In the genomic region with DNA sequence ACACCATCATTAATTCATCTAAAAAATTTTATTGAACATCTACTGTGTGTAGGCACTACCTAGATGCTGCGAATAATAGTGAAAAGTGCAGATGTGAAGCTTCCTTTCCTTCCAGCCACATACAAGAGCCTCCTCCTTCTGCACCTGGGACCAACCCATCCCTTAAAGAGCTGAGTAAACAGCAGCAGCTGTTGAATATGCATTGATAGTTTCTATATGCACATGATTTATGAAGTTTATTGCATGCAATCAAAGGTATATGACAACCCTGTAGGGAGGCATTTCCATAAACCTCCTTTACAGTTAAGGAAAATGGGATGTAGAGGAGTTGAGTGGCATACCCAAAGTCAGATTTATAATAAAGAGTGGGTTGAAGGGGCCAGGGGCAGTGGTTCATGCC, we compare ENCODE assay signal across 22 cellular contexts.
DNase-seq lines count a peak whose midpoint lies in the region; ATAC-seq and FAIRE-seq lines count a peak whose summit lies in the region.
"Had no signal": no experiment of that assay in that cellular context is flagged by ENCODE, and none has a peak within 500 bp of the region (broad histone marks: within the 10 kb centered on the region; RNA-seq: fewer than 3 reads in every experiment).

No MANE protein-coding gene starts in this region.

- H3K4me3 ChIP-seq in small intestine (ENCODE audit: low read depth in 1 of 2, low read length in 2 of 2) = no peak overlapping the region
- H3K4me3 ChIP-seq: A549; BLaER1 treated with 17β-estradiol and CSF1 and Interleukin-3, amounts not matched to agents 10 nM and 100 nM had no signal

- DNase-seq in NCI-H510A treated with DMSO at 0.1 percent for 48 hours (lab: John Stamatoyannopoulos, UW) = peak; percentile 1
- no peak for DNase-seq in NCI-H510A (lab: John Stamatoyannopoulos, UW)
- DNase-seq in NCI-H69 (lab: John Stamatoyannopoulos, UW) = peak; percentile 45
- no peak for DNase-seq in left colon
- DNase-seq in small intestine = peak; percentile 9
- DNase-seq in epidermal melanocyte (ENCODE audit: insufficient read length, low spot score) = no peak
- DNase-seq: AML-193; Caco-2; Calu3; CD4-positive, alpha-beta T cell; CD8-positive, alpha-beta T cell; DMS79 treated with DMSO at 0.1 percent for 48 hours; GF-D8 had no signal

- no peaks in the 10 kb centered on the region for H3K27me3 ChIP-seq in small intestine (ENCODE audit: control insufficient read depth in 2 of 2, insufficient read depth in 2 of 2, low read length in 2 of 2)
- H3K27me3 ChIP-seq: BLaER1 treated with 17β-estradiol and CSF1 and Interleukin-3, amounts not matched to agents 10 nM and 100 nM had no signal

- no peaks in the 10 kb centered on the region for H3K9me3 ChIP-seq in small intestine (ENCODE audit: control insufficient read depth, low read depth)
- H3K9me3 ChIP-seq: A549; BLaER1 treated with 17β-estradiol and CSF1 and Interleukin-3, amounts not matched to agents 10 nM and 100 nM; Caco-2 had no signal

- H3K27ac ChIP-seq in small intestine (ENCODE audit: low read depth in 1 of 2, low read length in 1 of 2) = no peak overlapping the region
- H3K27ac ChIP-seq: 22Rv1; A549; BLaER1 treated with 17β-estradiol and CSF1 and Interleukin-3, amounts not matched to agents 10 nM and 100 nM; C4-2B had no signal

- 83 to 94% (median 84%) methylated on average over 1 of the region's 1 CpG for WGBS in small intestine, 3 donors

- FAIRE-seq in small intestine (lab: Jason Lieb, UNC) = no peak
- FAIRE-seq: A549, D721Med, G401.6, GM12891 had no signal

- intact Hi-C loops in left colon (cut with DNase I, micrococcal nuclease) = no loop called here

- peak; percentile 83 for ATAC-seq in left colon
- no peak for ATAC-seq in GM18511 (IDR thresholded peaks at IDR 0.05; ENCODE audit: unreplicated experiment)
- no peak for ATAC-seq in HG03521 (IDR thresholded peaks at IDR 0.05; ENCODE audit: unreplicated experiment)
- ATAC-seq: A549; CD8-positive, alpha-beta T cell had no signal

- H3K4me1 ChIP-seq in small intestine (ENCODE audit: control insufficient read depth in 2 of 2, insufficient read depth in 1 of 2, low read depth in 1 of 2, low read length in 1 of 2) = no peaks in the 10 kb centered on the region
- H3K4me1 ChIP-seq: A549; BLaER1 treated with 17β-estradiol and CSF1 and Interleukin-3, amounts not matched to agents 10 nM and 100 nM; Caco-2 had no signal

- H3K36me3 ChIP-seq in small intestine (ENCODE audit: control insufficient read depth in 2 of 2, insufficient read depth in 2 of 2, low read length in 2 of 2) = no peaks in the 10 kb centered on the region
- H3K36me3 ChIP-seq: BLaER1 treated with 17β-estradiol and CSF1 and Interleukin-3, amounts not matched to agents 10 nM and 100 nM had no signal

Comparison
In these comparisons a context has a peak if more than half of its experiments do, and no peak if none do; other contexts are left out.
1. DNase-seq: peak in NCI-H510A treated with DMSO at 0.1 percent for 48 hours (single experiment), NCI-H69 (single experiment) and small intestine (single experiment); none in NCI-H510A (single experiment), left colon (0 of 2) and epidermal melanocyte (single experiment).